12 cellular contexts compared by ENCODE assay signal in the genomic region with DNA sequence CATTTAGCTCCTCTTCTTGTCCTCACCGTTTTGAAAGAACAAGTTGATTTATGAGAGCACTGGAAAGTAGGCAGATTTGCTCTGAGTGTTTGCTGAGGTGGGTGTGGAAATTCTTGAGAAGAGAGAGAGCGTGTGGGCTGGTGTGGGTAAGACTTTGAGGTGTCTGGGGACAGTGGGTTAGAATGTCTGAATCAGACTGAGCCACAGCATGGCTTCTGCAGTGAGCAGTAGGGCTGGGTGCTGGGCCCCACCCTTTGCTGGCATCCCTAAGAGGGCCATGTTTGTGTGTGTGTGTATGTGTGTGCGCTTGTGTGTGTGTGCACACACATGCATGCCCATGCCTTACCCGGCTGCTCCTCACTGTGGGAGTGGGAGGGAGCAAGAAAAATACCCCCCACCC.
DNase-seq lines count a peak whose midpoint lies in the region; ATAC-seq and TF ChIP-seq lines count a peak whose summit lies in the region.
"Had no signal": no experiment of that assay in that cellular context is flagged by ENCODE, and none has a peak within 500 bp of the region (broad histone marks: within the 10 kb centered on the region; RNA-seq: fewer than 3 reads in every experiment).

No MANE protein-coding gene starts in this region.

- H3K4me1 Mint-ChIP-seq in activated T-helper 2 cell treated with anti-CD3 and anti-CD28 coated beads, Interferon-gamma antibody, Interleukin-2, Interleukin-4, amounts not matched to agents 10 μg/mL and 5 μg/mL and 100 μg/mL, durations not matched to agents 14 hours and 24 hours and 36 hours (ENCODE audit: low read depth): peaks cover 22% of the 10 kb centered on the region
- H3K4me1 Mint-ChIP-seq in mesothelial cell of epicardium: peaks cover 5% of the 10 kb centered on the region

- no peak for TF ChIP-seq CTCF in mesothelial cell of epicardium (IDR thresholded peaks at IDR 0.05; ENCODE audit: unreplicated experiment)

- H3K4me3 Mint-ChIP-seq in activated T-helper 2 cell treated with anti-CD3 and anti-CD28 coated beads, Interferon-gamma antibody, Interleukin-2, Interleukin-4, amounts not matched to agents 10 μg/mL and 5 μg/mL and 100 μg/mL, durations not matched to agents 14 hours and 24 hours and 36 hours (ENCODE audit: low read depth): no peak overlapping the region
- H3K4me3 Mint-ChIP-seq in mesothelial cell of epicardium: no peak overlapping the region

- intact Hi-C loops in activated T-helper 2 cell treated with anti-CD3 and anti-CD28 coated beads, Interferon-gamma antibody, Interleukin-2, Interleukin-4, amounts not matched to agents 10 μg/mL and 5 μg/mL and 100 μg/mL, durations not matched to agents 14 hours and 24 hours and 36 hours (cut with micrococcal nuclease): no loop called here

- peaks cover 31% of the 10 kb centered on the region for H3K9me3 Mint-ChIP-seq in activated T-helper 2 cell treated with anti-CD3 and anti-CD28 coated beads, Interferon-gamma antibody, Interleukin-2, Interleukin-4, amounts not matched to agents 10 μg/mL and 5 μg/mL and 100 μg/mL, durations not matched to agents 14 hours and 24 hours and 36 hours
- H3K9me3 Mint-ChIP-seq in mesothelial cell of epicardium: peaks cover 35% of the 10 kb centered on the region

- peaks cover 15% of the 10 kb centered on the region for H3K36me3 Mint-ChIP-seq in activated T-helper 2 cell treated with anti-CD3 and anti-CD28 coated beads, Interferon-gamma antibody, Interleukin-2, Interleukin-4, amounts not matched to agents 10 μg/mL and 5 μg/mL and 100 μg/mL, durations not matched to agents 14 hours and 24 hours and 36 hours (ENCODE audit: low read depth)
- H3K36me3 Mint-ChIP-seq in mesothelial cell of epicardium: peaks cover 11% of the 10 kb centered on the region

- peak overlapping the region; percentile 73 for H3K27ac Mint-ChIP-seq in activated T-helper 2 cell treated with anti-CD3 and anti-CD28 coated beads, Interferon-gamma antibody, Interleukin-2, Interleukin-4, amounts not matched to agents 10 μg/mL and 5 μg/mL and 100 μg/mL, durations not matched to agents 14 hours and 24 hours and 36 hours
- peak overlapping the region; percentile 16 for H3K27ac Mint-ChIP-seq in mesothelial cell of epicardium

- no peak for DNase-seq in activated CD4-positive, CD25-positive, alpha-beta regulatory T cell treated with anti-CD3 and anti-CD28 coated beads, Interleukin-2, amount 50 U/mL, for 72 hours
- no peak for DNase-seq in activated T-helper 2 cell treated with anti-CD3 and anti-CD28 coated beads, Interferon-gamma antibody, Interleukin-2, Interleukin-4, amounts not matched to agents 10 μg/mL and 5 μg/mL and 100 μg/mL, durations not matched to agents 14 hours and 24 hours and 36 hours (ENCODE audit: low spot score)
- DNase-seq in mesothelial cell of epicardium (ENCODE audit: low spot score in 2 of 2, unreplicated experiment in 2 of 2) (no peak), NCI-H82 treated with DMSO at 0.1 percent for 48 hours (lab: John Stamatoyannopoulos, UW; ENCODE audit: unreplicated experiment) (no peak), KBM-7 (no peak)
- DNase-seq in stimulated activated CD8-positive, alpha-beta memory T cell treated with anti-CD3 and anti-CD28 coated beads, Interleukin-4, amount 100 ng/mL, for 48 hours: peak; percentile 74
- DNase-seq: adrenal gland, DMS53, heart left ventricle, NCI-H2227 treated with DMSO at 0.1 percent for 48 hours had no signal

- H3K27me3 Mint-ChIP-seq in activated T-helper 2 cell treated with anti-CD3 and anti-CD28 coated beads, Interferon-gamma antibody, Interleukin-2, Interleukin-4, amounts not matched to agents 10 μg/mL and 5 μg/mL and 100 μg/mL, durations not matched to agents 14 hours and 24 hours and 36 hours (ENCODE audit: low read depth): no peaks in the 10 kb centered on the region
- no peaks in the 10 kb centered on the region for H3K27me3 Mint-ChIP-seq in mesothelial cell of epicardium (ENCODE audit: low read depth)

- peak; percentile 60 to 79 for ATAC-seq in activated CD4-positive, CD25-positive, alpha-beta regulatory T cell treated with anti-CD3 and anti-CD28 coated beads, Interleukin-2, amount 50 U/mL, for 24 hours
- ATAC-seq in HG02970 (IDR thresholded peaks at IDR 0.05; ENCODE audit: low FRiP score, unreplicated experiment): no peak

- in situ Hi-C loops in KBM-7 (cut with MboI; ENCODE audit: low pct_unique_long_range_greater_than_20kb, low sequenced_read_pairs): no loop called here
